14 cellular contexts compared by ENCODE assay signal in the genomic region with DNA sequence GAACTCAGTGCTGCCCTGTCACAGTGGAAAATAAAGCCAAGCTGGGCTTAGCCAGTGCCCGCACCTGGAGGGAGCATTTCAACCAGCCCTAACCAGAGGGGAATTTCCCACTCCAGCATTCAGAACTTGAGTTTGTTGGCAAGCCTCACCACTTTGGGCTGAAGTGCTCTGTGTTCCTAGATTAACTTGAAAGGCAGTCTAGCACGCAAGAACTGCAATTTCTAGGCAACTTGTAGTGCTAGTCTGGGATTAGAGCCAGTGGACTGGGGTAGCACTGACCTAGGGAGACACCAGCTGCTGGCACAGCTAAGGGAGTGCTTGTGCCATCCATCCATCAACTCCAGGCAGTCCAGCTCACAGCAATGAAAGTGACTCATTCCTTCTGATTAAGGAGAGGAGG.
DNase-seq lines count a peak whose midpoint lies in the region; ATAC-seq and TF ChIP-seq lines count a peak whose summit lies in the region.
"Had no signal": no experiment of that assay in that cellular context is flagged by ENCODE, and none has a peak within 500 bp of the region (broad histone marks: within the 10 kb centered on the region; RNA-seq: fewer than 3 reads in every experiment).

No MANE protein-coding gene starts in this region.

- no peak overlapping the region for H2AFZ ChIP-seq in fibroblast of lung (ENCODE audit: low read length)

- DNase-seq in DMS79 (lab: John Stamatoyannopoulos, UW) = peak; percentile 85
- peak; percentile 26 for DNase-seq in NCI-H2196 (lab: John Stamatoyannopoulos, UW; ENCODE audit: unreplicated experiment)
- peak; percentile 0 to 12 for DNase-seq in fibroblast of lung (ENCODE audit: low read depth in 2 of 2)
- no peak for DNase-seq in mucosa of descending colon
- no peak for DNase-seq in endodermal cell
- no peak for DNase-seq in ascending aorta (ENCODE audit: low spot score in 2 of 2)
- DNase-seq in CD4-positive, alpha-beta memory T cell = no peak
- DNase-seq in stimulated activated CD4-positive, alpha-beta T cell treated with anti-CD3 and anti-CD28 coated beads, Interleukin-2, amount 100 ng/mL, for 48 hours = no peak
- DNase-seq: activated naive CD8-positive, alpha-beta T cell treated with anti-CD3 and anti-CD28 coated beads, Interleukin-2, amount 50 U/mL, for 24 hours; activated T-cell treated with anti-CD3 and anti-CD28 coated beads for 4 hours; cortex of kidney; NCI-H1694 treated with DMSO at 0.1 percent for 48 hours; T-helper 1 cell had no signal

- CTCF ChIA-PET in CD4-positive, alpha-beta memory T cell (lab: Charles Lee; ENCODE audit: partially characterized antibody) = no interaction called here

- H4K20me1 ChIP-seq in fibroblast of lung (ENCODE audit: control insufficient read depth, extremely low read depth, insufficient read depth, low read length) = no peaks in the 10 kb centered on the region

- H3K27me3 Mint-ChIP-seq in endodermal cell (ENCODE audit: insufficient read depth) = no peaks in the 10 kb centered on the region
- H3K27me3 Mint-ChIP-seq in CD4-positive, alpha-beta memory T cell = no peaks in the 10 kb centered on the region
- H3K27me3 Mint-ChIP-seq: activated naive CD8-positive, alpha-beta T cell treated with anti-CD3 and anti-CD28 coated beads, Interleukin-2, amount 50 U/mL, for 24 hours; type B pancreatic cell had no signal

- ATAC-seq in mucosa of descending colon = peak; percentile 59
- ATAC-seq: activated naive CD8-positive, alpha-beta T cell treated with anti-CD3 and anti-CD28 coated beads, Interleukin-2, amount 50 U/mL, for 24 hours had no signal

- POLR2A ChIA-PET in CD4-positive, alpha-beta memory T cell (lab: Charles Lee; ENCODE audit: partially characterized antibody) = no interaction called here

- no peak overlapping the region for H3K27ac Mint-ChIP-seq in endodermal cell
- H3K27ac Mint-ChIP-seq in CD4-positive, alpha-beta memory T cell = no peak overlapping the region
- H3K27ac Mint-ChIP-seq: activated naive CD8-positive, alpha-beta T cell treated with anti-CD3 and anti-CD28 coated beads, Interleukin-2, amount 50 U/mL, for 24 hours; type B pancreatic cell had no signal

- no peak overlapping the region for H3K4me3 Mint-ChIP-seq in endodermal cell
- no peak overlapping the region for H3K4me3 Mint-ChIP-seq in CD4-positive, alpha-beta memory T cell
- H3K4me3 Mint-ChIP-seq: activated naive CD8-positive, alpha-beta T cell treated with anti-CD3 and anti-CD28 coated beads, Interleukin-2, amount 50 U/mL, for 24 hours; type B pancreatic cell had no signal

- no peaks in the 10 kb centered on the region for H3K4me1 Mint-ChIP-seq in endodermal cell
- H3K4me1 Mint-ChIP-seq in CD4-positive, alpha-beta memory T cell = no peaks in the 10 kb centered on the region
- H3K4me1 Mint-ChIP-seq: activated naive CD8-positive, alpha-beta T cell treated with anti-CD3 and anti-CD28 coated beads, Interleukin-2, amount 50 U/mL, for 24 hours had no signal

- H3K9me3 Mint-ChIP-seq in endodermal cell = no peaks in the 10 kb centered on the region
- peaks cover 0 to 16% (median 10%) of the 10 kb centered on the region in 8 donors for H3K9me3 Mint-ChIP-seq in CD4-positive, alpha-beta memory T cell
- H3K9me3 Mint-ChIP-seq: type B pancreatic cell had no signal

- H3K27me3 ChIP-seq in fibroblast of lung (ENCODE audit: control insufficient read depth, insufficient read depth, low read length) (no peaks in the 10 kb centered on the region), endodermal cell (ENCODE audit: control insufficient read depth, insufficient read depth, low read length, poor library complexity, severe bottlenecking) (no peaks in the 10 kb centered on the region), ascending aorta (no peaks in the 10 kb centered on the region)
- H3K27me3 ChIP-seq in CD4-positive, alpha-beta memory T cell (ENCODE audit: insufficient read depth, low read length) = no peaks in the 10 kb centered on the region

- H3K36me3 ChIP-seq in fibroblast of lung (ENCODE audit: control insufficient read depth, insufficient read depth, low read length) (no peaks in the 10 kb centered on the region), mucosa of descending colon (ENCODE audit: low read depth) (no peaks in the 10 kb centered on the region), endodermal cell (ENCODE audit: control insufficient read depth, insufficient read depth, low read length) (no peaks in the 10 kb centered on the region), ascending aorta (no peaks in the 10 kb centered on the region)
- no peaks in the 10 kb centered on the region for H3K36me3 ChIP-seq in CD4-positive, alpha-beta memory T cell (ENCODE audit: insufficient read depth, low read length)

- H3K36me3 Mint-ChIP-seq in endodermal cell (ENCODE audit: low read depth) = no peaks in the 10 kb centered on the region
- no peaks in the 10 kb centered on the region for H3K36me3 Mint-ChIP-seq in CD4-positive, alpha-beta memory T cell
- H3K36me3 Mint-ChIP-seq: type B pancreatic cell had no signal

- H3K4me3 ChIP-seq in fibroblast of lung (replicated peaks in 1 of 4; ENCODE audit: control extremely low read depth in 1 of 4, insufficient read depth in 1 of 4, low read depth in 3 of 4, low read length in 4 of 4) (no peak overlapping the region), mucosa of descending colon (no peak overlapping the region), endodermal cell (ENCODE audit: low read length) (no peak overlapping the region), ascending aorta (no peak overlapping the region)
- no peak overlapping the region for H3K4me3 ChIP-seq in CD4-positive, alpha-beta memory T cell (ENCODE audit: low read length in 2 of 2)

- intact Hi-C loops in mucosa of descending colon (cut with DNase I, micrococcal nuclease) = no loop called here
- intact Hi-C loops in ascending aorta (cut with DNase I) = no loop called here
- intact Hi-C loops in CD4-positive, alpha-beta memory T cell (cut with micrococcal nuclease) = no loop called here

- 90 to 95% methylated on average over 2 of the region's 2 CpGs for WGBS in endodermal cell (ENCODE audit: insufficient coverage in 1 of 2, insufficient read length in 1 of 2), 2 experiments

- H3K9me3 ChIP-seq in fibroblast of lung (ENCODE audit: control insufficient read depth, insufficient read depth, low read depth, low read length) = no peaks in the 10 kb centered on the region
- no peaks in the 10 kb centered on the region for H3K9me3 ChIP-seq in mucosa of descending colon
- H3K9me3 ChIP-seq in endodermal cell (ENCODE audit: control insufficient read depth, low read length) = no peaks in the 10 kb centered on the region
- no peaks in the 10 kb centered on the region for H3K9me3 ChIP-seq in ascending aorta
- H3K9me3 ChIP-seq in CD4-positive, alpha-beta memory T cell (ENCODE audit: control insufficient read depth in 1 of 2, low read length in 2 of 2) = peaks cover 0 to under 1% of the 10 kb centered on the region in 2 donors

- no peaks in the 10 kb centered on the region for H3K79me2 ChIP-seq in fibroblast of lung (ENCODE audit: control insufficient read depth, insufficient read depth, low read length)

- no peak for TF ChIP-seq CTCF in fibroblast of lung (conservative IDR thresholded peaks at IDR 0.05 in 1 of 2, IDR thresholded peaks at IDR 0.05 in 1 of 2; ENCODE audit: low read depth in 1 of 2, low read length in 2 of 2)
- no peak for TF ChIP-seq CTCF in mucosa of descending colon (IDR thresholded peaks at IDR 0.05)
- no peak for TF ChIP-seq CTCF in endodermal cell (conservative IDR thresholded peaks at IDR 0.05)
- no peak for TF ChIP-seq CTCF in ascending aorta (IDR thresholded peaks at IDR 0.05)

- H3K4me1 ChIP-seq in fibroblast of lung (ENCODE audit: control insufficient read depth, extremely low read depth, insufficient read depth, low read length) = no peaks in the 10 kb centered on the region
- no peaks in the 10 kb centered on the region for H3K4me1 ChIP-seq in mucosa of descending colon (ENCODE audit: low read depth)
- H3K4me1 ChIP-seq in endodermal cell (ENCODE audit: control insufficient read depth, insufficient read depth, low read length) = no peaks in the 10 kb centered on the region
- no peaks in the 10 kb centered on the region for H3K4me1 ChIP-seq in ascending aorta
- H3K4me1 ChIP-seq in CD4-positive, alpha-beta memory T cell (ENCODE audit: insufficient read depth, low read length) = no peaks in the 10 kb centered on the region

- H3K27ac ChIP-seq in fibroblast of lung (ENCODE audit: insufficient read depth, low read length) (no peak overlapping the region), endodermal cell (ENCODE audit: low read depth, low read length) (no peak overlapping the region), ascending aorta (no peak overlapping the region)
- no peak overlapping the region for H3K27ac ChIP-seq in CD4-positive, alpha-beta memory T cell (ENCODE audit: low read depth, low read length)

- no peak overlapping the region for H3K4me2 ChIP-seq in fibroblast of lung (ENCODE audit: extremely low read depth, insufficient read depth, low read length)

- H3K9ac ChIP-seq in fibroblast of lung (ENCODE audit: insufficient read depth, low read length) = no peak overlapping the region
- no peak overlapping the region for H3K9ac ChIP-seq in endodermal cell (ENCODE audit: extremely low read depth, low read length, poor library complexity, severe bottlenecking)

Comparison
In these comparisons a context has a peak if more than half of its experiments do, and no peak if none do; other contexts are left out.
1. DNase-seq: peak in DMS79 (single experiment), NCI-H2196 (single experiment) and fibroblast of lung (2 of 2); none in mucosa of descending colon (0 of 3), endodermal cell (single experiment), ascending aorta (0 of 2), CD4-positive, alpha-beta memory T cell (0 of 5) and stimulated activated CD4-positive, alpha-beta T cell treated with anti-CD3 and anti-CD28 coated beads, Interleukin-2, amount 100 ng/mL, for 48 hours (0 of 2).